Comparison of ENCODE assay signal across 8 cellular contexts in genomic region chr2:63047534-63048281, GRCh38. TPM values are rescaled to one million over a fixed set of nuclear protein-coding genes. Genes with fewer than 3 reads are reported as not detected.
DNase-seq lines count a peak whose midpoint lies in the region; ATAC-seq, FAIRE-seq and TF ChIP-seq lines count a peak whose summit lies in the region.

No MANE protein-coding gene starts in this region.

- peak overlapping the region; percentile 50 to 88 (median 84) for H3K4me3 Mint-ChIP-seq in IgD-negative memory B cell
- peak overlapping the region; percentile 47 to 94 (median 74) for H3K4me3 Mint-ChIP-seq in naive thymus-derived CD8-positive, alpha-beta T cell

- peaks cover 63% of the 10 kb centered on the region for H3K27me3 Mint-ChIP-seq in IgD-negative memory B cell
- peaks cover 40 to 85% (median 61%) of the 10 kb centered on the region in 5 donors for H3K27me3 Mint-ChIP-seq in naive thymus-derived CD8-positive, alpha-beta T cell

- POLR2A ChIA-PET in naive thymus-derived CD8-positive, alpha-beta T cell (lab: Charles Lee), result no interaction called here

- no peaks in the 10 kb centered on the region for H3K9me3 ChIP-seq in ascending aorta

- peak overlapping the region; percentile 71 to 89 (median 83) for H3K27ac Mint-ChIP-seq in IgD-negative memory B cell
- H3K27ac Mint-ChIP-seq in naive thymus-derived CD8-positive, alpha-beta T cell, result peak overlapping the region in 1 of 10 donors; percentile 49

- H3K27me3 ChIP-seq in ascending aorta, result peaks cover 25% of the 10 kb centered on the region

- peaks cover 0 to 10% of the 10 kb centered on the region in 2 donors for H3K36me3 ChIP-seq in ascending aorta

- H3K36me3 Mint-ChIP-seq in IgD-negative memory B cell, result peaks cover 16% of the 10 kb centered on the region
- peaks cover 13 to 33% (median 28%) of the 10 kb centered on the region in 3 donors for H3K36me3 Mint-ChIP-seq in naive thymus-derived CD8-positive, alpha-beta T cell

- H3K9me3 Mint-ChIP-seq in IgD-negative memory B cell, result peaks cover 0 to 5% (median 0%) of the 10 kb centered on the region in 3 donors
- no peaks in the 10 kb centered on the region for H3K9me3 Mint-ChIP-seq in naive thymus-derived CD8-positive, alpha-beta T cell

- no peak for DNase-seq in D721Med (ENCODE audit: insufficient read length, low spot score)
- no peak for DNase-seq in coronary artery (ENCODE audit: low spot score)
- DNase-seq in naive thymus-derived CD8-positive, alpha-beta T cell, result no peak
- DNase-seq in ascending aorta (ENCODE audit: low spot score in 2 of 2), result no peak
- no peak for DNase-seq in OCI-M2 (lab: John Stamatoyannopoulos, UW; ENCODE audit: unreplicated experiment)
- no peak for DNase-seq in SHP77 (lab: John Stamatoyannopoulos, UW)

- H3K4me1 ChIP-seq in ascending aorta, result peaks cover 7 to 26% of the 10 kb centered on the region in 2 donors

- no peak for FAIRE-seq in D721Med (lab: Jason Lieb, UNC)

- TF ChIP-seq CTCF in D721Med (IDR thresholded peaks at IDR 0.05; ENCODE audit: insufficient read depth, missing control alignments), result peak; percentile 37
- TF ChIP-seq CTCF in coronary artery (IDR thresholded peaks at IDR 0.05), result no peak
- TF ChIP-seq CTCF in ascending aorta (IDR thresholded peaks at IDR 0.05), result no peak

- peak in 1 of 2 donors; percentile 20 for ATAC-seq in naive thymus-derived CD8-positive, alpha-beta T cell
- ATAC-seq in GM21423 (IDR thresholded peaks at IDR 0.05; ENCODE audit: unreplicated experiment), result no peak

- no peak overlapping the region for H3K27ac ChIP-seq in coronary artery
- no peak overlapping the region for H3K27ac ChIP-seq in ascending aorta

- H3K4me3 ChIP-seq in coronary artery, result peak overlapping the region; percentile 46
- peak overlapping the region in 1 of 2 donors; percentile 4 for H3K4me3 ChIP-seq in ascending aorta

- intact Hi-C loops in ascending aorta (cut with DNase I), result no loop called here

- H3K4me1 Mint-ChIP-seq in IgD-negative memory B cell, result peaks cover 22 to 44% (median 25%) of the 10 kb centered on the region in 3 donors
- peaks cover 20 to 56% (median 51%) of the 10 kb centered on the region in 4 donors for H3K4me1 Mint-ChIP-seq in naive thymus-derived CD8-positive, alpha-beta T cell

RNA-seq across cellular contexts. Expression of gene OTX1, which starts 2.9 kb away (rescaled TPM):
- polyA plus RNA-seq in IgD-negative memory B cell, result not detected
- not detected for total RNA-seq in naive thymus-derived CD8-positive, alpha-beta T cell
- polyA plus RNA-seq in naive thymus-derived CD8-positive, alpha-beta T cell, result not detected
- not detected for total RNA-seq in ascending aorta
